10 cellular contexts compared by ENCODE assay signal in the genomic region with DNA sequence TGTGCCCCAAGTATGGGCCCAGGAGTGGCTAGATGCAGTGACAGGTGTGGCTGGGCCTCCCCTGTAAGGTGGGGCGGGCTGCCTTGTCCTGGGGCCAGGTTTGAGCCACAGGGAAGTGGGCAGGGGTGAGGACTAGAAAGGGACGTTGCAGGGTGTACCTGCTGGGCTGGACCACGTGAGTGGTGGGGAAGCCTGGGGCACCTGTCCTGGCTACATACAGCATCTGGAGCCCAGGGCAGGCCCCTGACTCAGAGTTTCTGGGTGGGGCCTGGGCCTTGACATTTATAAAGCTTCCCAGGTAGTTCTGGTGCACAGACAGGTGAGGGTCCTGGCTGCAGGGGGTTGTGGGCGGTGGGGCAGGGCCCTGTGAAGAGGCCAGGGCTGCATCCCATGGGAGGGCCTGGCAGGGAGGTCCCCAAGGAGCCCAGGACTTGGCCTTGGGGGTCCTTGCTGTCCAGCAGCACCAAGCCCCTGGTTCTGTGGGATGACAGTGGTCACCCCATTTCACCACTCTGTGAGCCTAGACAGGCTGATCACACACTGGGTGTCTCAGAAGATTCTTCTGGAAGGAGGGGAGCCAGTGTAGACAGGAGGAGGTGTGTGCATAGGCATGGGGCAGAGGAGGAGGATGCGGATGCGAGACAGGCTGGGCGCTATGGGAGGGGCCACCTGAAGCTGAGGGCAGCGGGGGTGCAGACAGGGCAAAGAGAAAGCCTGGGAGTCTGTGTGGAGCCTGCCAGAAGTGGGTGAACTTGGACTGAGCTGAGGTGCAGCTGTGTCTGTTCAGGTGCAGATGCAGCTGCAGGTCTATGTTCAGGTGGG.
A peak's percentile ranks its signal among the peaks of the same experiment; 100 is the strongest.
DNase-seq lines count a peak whose midpoint lies in the region; ATAC-seq and TF ChIP-seq lines count a peak whose summit lies in the region.
"Had no signal": no experiment of that assay in that cellular context is flagged by ENCODE, and none has a peak within 500 bp of the region (broad histone marks: within the 10 kb centered on the region; RNA-seq: fewer than 3 reads in every experiment).

No MANE protein-coding gene starts in this region.

- H3K4me1 ChIP-seq in GM23338 (ENCODE audit: insufficient read depth): no peaks in the 10 kb centered on the region
- no peaks in the 10 kb centered on the region for H3K4me1 ChIP-seq in fibroblast of lung (ENCODE audit: control insufficient read depth, extremely low read depth, insufficient read depth, low read length)
- no peaks in the 10 kb centered on the region for H3K4me1 ChIP-seq in psoas muscle
- no peaks in the 10 kb centered on the region for H3K4me1 ChIP-seq in foreskin keratinocyte
- no peaks in the 10 kb centered on the region for H3K4me1 ChIP-seq in prostate gland (replicated peaks)

- no peak for ATAC-seq in GM23338
- ATAC-seq in T-helper 17 cell: no peak
- ATAC-seq in psoas muscle: peak in 3 of 4 donors; percentile 21 to 32 (median 31)
- ATAC-seq in foreskin keratinocyte: no peak

- H3K27me3 ChIP-seq in GM23338 (ENCODE audit: insufficient read depth): no peaks in the 10 kb centered on the region
- H3K27me3 ChIP-seq in fibroblast of lung (ENCODE audit: control insufficient read depth, insufficient read depth, low read length): no peaks in the 10 kb centered on the region
- no peaks in the 10 kb centered on the region for H3K27me3 ChIP-seq in psoas muscle (ENCODE audit: insufficient read depth in 3 of 3, low read length in 2 of 3)
- no peaks in the 10 kb centered on the region for H3K27me3 ChIP-seq in foreskin keratinocyte
- H3K27me3 ChIP-seq in prostate gland (replicated peaks; ENCODE audit: insufficient read depth): no peaks in the 10 kb centered on the region

- H3K79me2 ChIP-seq in GM23338 (replicated peaks; ENCODE audit: insufficient read depth) (no peaks in the 10 kb centered on the region), fibroblast of lung (ENCODE audit: control insufficient read depth, insufficient read depth, low read length) (no peaks in the 10 kb centered on the region)

- peaks cover 7% of the 10 kb centered on the region for H3K27me3 Mint-ChIP-seq in GM23338 (ENCODE audit: insufficient read depth, low read depth, poor library complexity)
- no peaks in the 10 kb centered on the region for H3K27me3 Mint-ChIP-seq in T-helper 17 cell
- H3K27me3 Mint-ChIP-seq: activated CD4-positive, alpha-beta T cell treated with anti-CD3 and anti-CD28 coated beads, Interleukin-2, amount 10 ng/mL, durations not matched to agents 24 days and 14 days had no signal

- H3K36me3 Mint-ChIP-seq in GM23338 (ENCODE audit: low read depth) (peaks cover 3% of the 10 kb centered on the region; the same call in 2 of the 3 replicates), T-helper 17 cell (ENCODE audit: low read depth) (peaks cover 8% of the 10 kb centered on the region)

- DNase-seq in GM23338 (ENCODE audit: low spot score) (no peak), T-helper 17 cell (peak in 2 of 3 donors; percentile 2 to 3), fibroblast of lung (ENCODE audit: low read depth in 2 of 2) (peak; percentile 14 to 25), psoas muscle (peak; percentile 3 to 57), foreskin keratinocyte (no peak), NCI-H1694 (lab: John Stamatoyannopoulos, UW) (no peak), NCI-H1417 (lab: John Stamatoyannopoulos, UW) (no peak), prostate gland (ENCODE audit: low spot score) (no peak)
- DNase-seq: activated CD4-positive, alpha-beta T cell treated with anti-CD3 and anti-CD28 coated beads, Interleukin-2, amount 10 ng/mL, durations not matched to agents 24 days and 14 days had no signal

- H3K27ac Mint-ChIP-seq in GM23338 (peak overlapping the region; percentile 67), T-helper 17 cell (peak overlapping the region; percentile 47)
- H3K27ac Mint-ChIP-seq: activated CD4-positive, alpha-beta T cell treated with anti-CD3 and anti-CD28 coated beads, Interleukin-2, amount 10 ng/mL, durations not matched to agents 24 days and 14 days had no signal

- TF ChIP-seq CTCF in GM23338 (conservative IDR thresholded peaks at IDR 0.05; ENCODE audit: low read depth in 2 of 2): no peak
- TF ChIP-seq CTCF in fibroblast of lung (conservative IDR thresholded peaks at IDR 0.05 in 1 of 2, IDR thresholded peaks at IDR 0.05 in 1 of 2; ENCODE audit: low read depth in 1 of 2, low read length in 2 of 2): no peak
- no peak for TF ChIP-seq CTCF in psoas muscle (IDR thresholded peaks at IDR 0.05)
- no peak for TF ChIP-seq CTCF in foreskin keratinocyte (conservative IDR thresholded peaks at IDR 0.05)
- TF ChIP-seq CTCF in prostate gland (IDR thresholded peaks at IDR 0.05): no peak

- H3K4me3 ChIP-seq in GM23338 (no peak overlapping the region), fibroblast of lung (replicated peaks in 1 of 4; ENCODE audit: control extremely low read depth in 1 of 4, insufficient read depth in 1 of 4, low read depth in 3 of 4, low read length in 4 of 4) (no peak overlapping the region), psoas muscle (no peak overlapping the region), prostate gland (no peak overlapping the region)

- TF ChIP-seq POLR2A in prostate gland (IDR thresholded peaks at IDR 0.05): no peak

- no peak overlapping the region for H2AFZ ChIP-seq in GM23338
- H2AFZ ChIP-seq in fibroblast of lung (ENCODE audit: low read length): no peak overlapping the region

- H3K4me2 ChIP-seq in GM23338 (no peak overlapping the region), fibroblast of lung (ENCODE audit: extremely low read depth, insufficient read depth, low read length) (no peak overlapping the region)

- H3K4me3 Mint-ChIP-seq in GM23338 (no peak overlapping the region), T-helper 17 cell (no peak overlapping the region)
- H3K4me3 Mint-ChIP-seq: activated CD4-positive, alpha-beta T cell treated with anti-CD3 and anti-CD28 coated beads, Interleukin-2, amount 10 ng/mL, durations not matched to agents 24 days and 14 days had no signal

- H3K9ac ChIP-seq in fibroblast of lung (ENCODE audit: insufficient read depth, low read length): no peak overlapping the region

- no peaks in the 10 kb centered on the region for H3F3A ChIP-seq in GM23338 (replicated peaks; ENCODE audit: low read depth)

- no peaks in the 10 kb centered on the region for H3K9me3 Mint-ChIP-seq in GM23338
- H3K9me3 Mint-ChIP-seq: activated CD4-positive, alpha-beta T cell treated with anti-CD3 and anti-CD28 coated beads, Interleukin-2, amount 10 ng/mL, durations not matched to agents 24 days and 14 days had no signal

- H3K27ac ChIP-seq in GM23338 (ENCODE audit: low read depth): no peak overlapping the region
- H3K27ac ChIP-seq in fibroblast of lung (ENCODE audit: insufficient read depth, low read length): no peak overlapping the region
- no peak overlapping the region for H3K27ac ChIP-seq in psoas muscle
- no peak overlapping the region for H3K27ac ChIP-seq in foreskin keratinocyte
- no peak overlapping the region for H3K27ac ChIP-seq in prostate gland
- H3K27ac ChIP-seq: epithelial cell of prostate had no signal

- intact Hi-C loops in psoas muscle (cut with DNase I) (no loop called here), prostate gland (cut with DNase I) (no loop called here)

- H3K9me3 ChIP-seq in T-helper 17 cell (ENCODE audit: control insufficient read depth, low read length, poor library complexity, severe bottlenecking): no peaks in the 10 kb centered on the region
- no peaks in the 10 kb centered on the region for H3K9me3 ChIP-seq in fibroblast of lung (ENCODE audit: control insufficient read depth, insufficient read depth, low read depth, low read length)
- no peaks in the 10 kb centered on the region for H3K9me3 ChIP-seq in psoas muscle
- no peaks in the 10 kb centered on the region for H3K9me3 ChIP-seq in prostate gland

- peaks cover 9% of the 10 kb centered on the region; the same call in 1 of the 3 replicates for H3K4me1 Mint-ChIP-seq in GM23338
- H3K4me1 Mint-ChIP-seq in T-helper 17 cell: peaks cover 11% of the 10 kb centered on the region
- H3K4me1 Mint-ChIP-seq: activated CD4-positive, alpha-beta T cell treated with anti-CD3 and anti-CD28 coated beads, Interleukin-2, amount 10 ng/mL, durations not matched to agents 24 days and 14 days had no signal

- no peaks in the 10 kb centered on the region for H3K9me2 ChIP-seq in GM23338 (ENCODE audit: insufficient read depth)

- H3K36me3 ChIP-seq in GM23338 (ENCODE audit: insufficient read depth) (no peaks in the 10 kb centered on the region), fibroblast of lung (ENCODE audit: control insufficient read depth, insufficient read depth, low read length) (peaks cover 3% of the 10 kb centered on the region), psoas muscle (ENCODE audit: insufficient read depth in 1 of 2, low read depth in 1 of 2) (peaks cover 0 to 50% of the 10 kb centered on the region in 2 donors), prostate gland (peaks cover 0 to 4% of the 10 kb centered on the region in 2 donors)

- 85 to 86% (median 86%) methylated on average over 7 to 8 of the region's 8 CpGs for WGBS in psoas muscle, 3 donors
- 82% methylated on average over 8 of the region's 8 CpGs for WGBS in prostate gland

- no peaks in the 10 kb centered on the region for H4K20me1 ChIP-seq in GM23338 (replicated peaks; ENCODE audit: insufficient read depth)
- H4K20me1 ChIP-seq in fibroblast of lung (ENCODE audit: control insufficient read depth, extremely low read depth, insufficient read depth, low read length): no peaks in the 10 kb centered on the region

Comparison
In these comparisons a context has a peak if more than half of its experiments do, and no peak if none do; other contexts are left out.
1. ATAC-seq: peak in psoas muscle (3 of 4); none in GM23338 (single experiment), T-helper 17 cell (single experiment) and foreskin keratinocyte (single experiment).
2. DNase-seq: peak in T-helper 17 cell (2 of 3), fibroblast of lung (2 of 2) and psoas muscle (2 of 2); none in GM23338 (single experiment), foreskin keratinocyte (0 of 2), NCI-H1694 (single experiment), NCI-H1417 (0 of 3) and prostate gland (single experiment).